ENCODE assay signal across 8 cellular contexts in the genomic region with DNA sequence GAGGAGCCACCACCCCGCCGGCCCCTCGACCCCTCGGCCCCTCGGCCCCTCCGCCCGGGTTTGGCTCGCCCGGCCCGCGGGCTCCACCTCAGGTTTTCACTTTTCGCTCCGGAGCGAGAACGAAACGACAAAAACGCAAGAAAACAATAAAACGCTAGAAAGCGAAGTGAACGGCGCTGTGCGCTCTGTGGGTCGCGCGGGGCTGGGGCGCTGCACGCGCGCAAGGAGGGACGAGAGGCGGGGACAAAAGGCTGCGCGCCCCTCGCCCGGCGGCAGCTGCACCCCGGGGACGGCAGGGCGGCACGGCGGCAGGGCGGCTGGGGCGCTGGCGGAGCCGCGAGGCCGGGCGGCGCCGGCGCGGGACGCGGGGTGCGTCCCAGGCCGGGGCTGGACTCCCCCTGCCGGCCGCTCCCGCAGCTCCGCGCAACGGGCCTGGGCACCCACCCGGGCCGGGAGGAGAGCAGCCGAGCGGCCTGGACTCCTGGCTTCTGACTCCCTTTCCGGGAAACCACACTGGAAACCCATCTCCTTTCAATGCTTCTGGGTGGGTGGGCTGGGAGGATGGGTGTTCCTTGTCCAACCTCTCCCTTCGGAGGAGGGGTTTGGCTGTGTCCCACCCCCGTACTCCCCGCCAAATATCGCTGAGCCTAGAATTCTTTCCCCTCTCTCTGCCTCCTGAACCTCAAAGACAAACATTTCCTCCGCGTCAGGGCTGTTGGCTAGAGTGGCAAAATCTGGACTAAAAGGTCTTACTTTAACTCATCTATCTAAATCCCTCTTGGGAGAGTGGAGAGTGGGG. TPM values are rescaled to one million over a fixed set of nuclear protein-coding genes. Genes with fewer than 3 reads are reported as not detected.
DNase-seq lines count a peak whose midpoint lies in the region; ATAC-seq and TF ChIP-seq lines count a peak whose summit lies in the region.

No MANE protein-coding gene starts in this region.

- no peak overlapping the region for H3K56ac ChIP-seq in H9 (ENCODE audit: insufficient read length, low read depth, low read length)

- H3K27me3 ChIP-seq in H9 (ENCODE audit: insufficient read depth, low read length) (peaks cover 72% of the 10 kb centered on the region), SJSA1 (replicated peaks) (no peaks in the 10 kb centered on the region), mammary epithelial cell (ENCODE audit: insufficient read depth, low read length) (no peaks in the 10 kb centered on the region), spleen (replicated peaks in 1 of 7) (peaks cover 7 to 100% (median 80%) of the 10 kb centered on the region in 7 donors)

- H2AK5ac ChIP-seq in H9 (ENCODE audit: insufficient read length, low read length): no peak overlapping the region

- no peak overlapping the region for H2BK5ac ChIP-seq in H9 (ENCODE audit: insufficient read length, low read length)

- no peak overlapping the region for H3K23ac ChIP-seq in H9 (ENCODE audit: insufficient read length, low read depth, low read length)

- no peak overlapping the region for H4K5ac ChIP-seq in H9 (ENCODE audit: insufficient read length, low read depth, low read length)

- no peaks in the 10 kb centered on the region for H3K79me1 ChIP-seq in H9 (ENCODE audit: insufficient read depth, low read depth, low read length, poor library complexity, severe bottlenecking)

- WGBS in H9 (ENCODE audit: extremely low coverage, insufficient read length, low lambda C conversion rate): no CpG with 5 or more reads among the region's 73 CpGs
- WGBS in mammary epithelial cell (ENCODE audit: low coverage, missing lambda C conversion rate): 3% methylated on average over 7 of the region's 73 CpGs
- 0 to 2% (median 1%) methylated on average over 44 to 73 of the region's 73 CpGs for WGBS in spleen, 5 donors

- H3K27me3 Mint-ChIP-seq in H9 (ENCODE audit: low read depth): peaks cover 87% of the 10 kb centered on the region

- H3K9me3 ChIP-seq in H9 (ENCODE audit: control insufficient read depth, low read depth, low read length) (no peaks in the 10 kb centered on the region), SJSA1 (replicated peaks) (peaks cover 2% of the 10 kb centered on the region; the same call in 1 of the 2 replicates), mammary epithelial cell (replicated peaks; ENCODE audit: insufficient read depth, low read length) (no peaks in the 10 kb centered on the region), spleen (no peaks in the 10 kb centered on the region)

- ATAC-seq in GM18517 (IDR thresholded peaks at IDR 0.05; ENCODE audit: unreplicated experiment): no peak
- no peak for ATAC-seq in HG03521 (IDR thresholded peaks at IDR 0.05; ENCODE audit: unreplicated experiment)

- H3K79me2 ChIP-seq in H9 (ENCODE audit: insufficient read depth, low read length) (no peaks in the 10 kb centered on the region), mammary epithelial cell (ENCODE audit: insufficient read depth, low read length) (no peaks in the 10 kb centered on the region)

- DNase-seq in DMS 273 (lab: John Stamatoyannopoulos, UW; ENCODE audit: unreplicated experiment) (peak; percentile 91), H9 (peak; percentile 62), SJSA1 (ENCODE audit: low read depth in 1 of 2, low spot score in 2 of 2) (peak; percentile 56 to 78), mammary epithelial cell (peak; percentile 53), kidney glomerular epithelial cell (lab: John Stamatoyannopoulos, UW) (peak; percentile 50), spleen (peak; percentile 86)

- H3K4me3 ChIP-seq in SJSA1 (peak overlapping the region; percentile 65), mammary epithelial cell (replicated peaks in 1 of 3; ENCODE audit: insufficient read depth in 1 of 3, low read depth in 2 of 3, low read length in 3 of 3) (peak overlapping the region; percentile 59 to 68 (median 59)), spleen (peak overlapping the region; percentile 30 to 75 (median 52))

- no peak overlapping the region for H2BK15ac ChIP-seq in H9 (ENCODE audit: low read depth, low read length)

- H3K27ac ChIP-seq in H9 (ENCODE audit: insufficient read length, low read depth, low read length) (no peak overlapping the region), SJSA1 (0 out of 2 replicates have a peak overlapping the region, but pooled peaks have one; percentile 35), mammary epithelial cell (ENCODE audit: insufficient read depth, low read depth, low read length) (no peak overlapping the region), spleen (peak overlapping the region in 6 of 8 donors; percentile 32 to 84 (median 72))

- no peaks in the 10 kb centered on the region; a peak in 1 of 5 replicates for H3K9me3 Mint-ChIP-seq in H9

- peaks cover 2% of the 10 kb centered on the region; the same call in 1 of the 2 replicates for H3K4me1 ChIP-seq in H9 (ENCODE audit: insufficient read depth, low read length)
- peaks cover 30% of the 10 kb centered on the region for H3K4me1 ChIP-seq in SJSA1 (replicated peaks)
- peaks cover 11% of the 10 kb centered on the region for H3K4me1 ChIP-seq in mammary epithelial cell (ENCODE audit: insufficient read depth, low read length)
- H3K4me1 ChIP-seq in spleen: peaks cover 37 to 94% (median 71%) of the 10 kb centered on the region in 6 donors

- H3K4me2 ChIP-seq in H9 (ENCODE audit: insufficient read depth, insufficient read length, low read length) (peak overlapping the region; percentile 20), mammary epithelial cell (ENCODE audit: insufficient read depth, low read depth, low read length) (peak overlapping the region; percentile 100)

- no TSS peak for BruUV-seq in mammary epithelial cell (replicated peaks; lab: Mats Ljungman, UMichigan)

- H3K36me3 ChIP-seq in SJSA1: peaks cover 33% of the 10 kb centered on the region
- H3K36me3 ChIP-seq in mammary epithelial cell (ENCODE audit: insufficient read depth, low read length): no peaks in the 10 kb centered on the region
- H3K36me3 ChIP-seq in spleen: peaks cover 0 to 33% (median 0%) of the 10 kb centered on the region in 6 donors

- H2BK120ac ChIP-seq in H9 (ENCODE audit: low read depth, low read length, poor library complexity, severe bottlenecking): no peak overlapping the region

- H4K20me1 ChIP-seq in H9 (ENCODE audit: control insufficient read depth, insufficient read depth, insufficient read length) (no peaks in the 10 kb centered on the region), mammary epithelial cell (ENCODE audit: insufficient read depth, low read length) (no peaks in the 10 kb centered on the region)

- H3K4me3 Mint-ChIP-seq in H9: peak overlapping the region; percentile 27 to 74; a peak in 3 of 5 replicates

- H2BK12ac ChIP-seq in H9 (ENCODE audit: insufficient read length, low read depth, low read length): no peak overlapping the region

- CTCF ChIA-PET in mammary epithelial cell (lab: Charles Lee; ENCODE audit: low non-redundant PET): interaction anchor here (0.6 kb wide), 1 partner anchor 53 kb away, joined by 10 read pairs; no protein-coding TSS in a partner anchor

- H3K27ac Mint-ChIP-seq in H9: no peak overlapping the region

- no peak overlapping the region for H3K4ac ChIP-seq in H9 (ENCODE audit: low read depth, low read length)

- in situ Hi-C loops in mammary epithelial cell (cut with MboI; ENCODE audit: low sequenced_read_pairs in 2 of 2): loop anchor here (10.0 to 25.0 kb wide), 4 partner anchors 145 to 697 kb away; no protein-coding TSS in a partner anchor

- no peaks in the 10 kb centered on the region; a peak in 1 of 7 replicates for H3K36me3 Mint-ChIP-seq in H9 (ENCODE audit: insufficient read depth in 1 of 3, low read depth in 3 of 3)

- no peak overlapping the region for H3K9ac ChIP-seq in H9 (ENCODE audit: extremely low read depth, insufficient read length, low read length)
- H3K9ac ChIP-seq in mammary epithelial cell (ENCODE audit: insufficient read depth, low read length): no peak overlapping the region

- peaks cover 21% of the 10 kb centered on the region for H3K23me2 ChIP-seq in H9 (ENCODE audit: insufficient read length, low read depth, low read length, poor library complexity, severe bottlenecking)

- H3K4me1 Mint-ChIP-seq in H9: peaks cover 14 to 21% of the 10 kb centered on the region in 2 experiments

- H4K91ac ChIP-seq in H9 (ENCODE audit: insufficient read length, low read depth, low read length): no peak overlapping the region

- dilution Hi-C loops in mammary epithelial cell (cut with HindIII; ENCODE audit: low sequenced_read_pairs): no loop called here

- H2BK20ac ChIP-seq in H9 (ENCODE audit: low read depth, low read length, poor library complexity, severe bottlenecking): no peak overlapping the region

- no peak overlapping the region for H3K18ac ChIP-seq in H9 (ENCODE audit: insufficient read length, low read depth, low read length)

- TF ChIP-seq CTCF in H9 (conservative IDR thresholded peaks at IDR 0.05) (peak; percentile 49), mammary epithelial cell (conservative IDR thresholded peaks at IDR 0.05 in 1 of 2, IDR thresholded peaks at IDR 0.05 in 1 of 2; ENCODE audit: extremely low read depth in 1 of 2, insufficient read depth in 1 of 2, low read depth in 1 of 2, low read length in 2 of 2) (peak; percentile 38 to 60), spleen (IDR thresholded peaks at IDR 0.05 in 8 of 11, conservative IDR thresholded peaks at IDR 0.05 in 3 of 11) (peak in 6 of 11 experiments; percentile 15 to 65 (median 50))

- H2AFZ ChIP-seq in H9 (ENCODE audit: low read length): no peak overlapping the region
- H2AFZ ChIP-seq in mammary epithelial cell (ENCODE audit: low read depth, low read length): peak overlapping the region; percentile 98

- intact Hi-C loops in mammary epithelial cell (cut with micrococcal nuclease) (loop anchor here (1.0 kb wide), 2 partner anchors 407 to 438 kb away; no protein-coding TSS in a partner anchor), spleen (cut with DNase I; ENCODE audit: low total_unique reads) (loop anchor here (10.0 kb wide), 1 partner anchor 685 kb away; no protein-coding TSS in a partner anchor)

- no peak overlapping the region for H4K8ac ChIP-seq in H9 (replicated peaks; ENCODE audit: insufficient read length, low read depth, low read length)

- TF ChIP-seq POLR2A in spleen (IDR thresholded peaks at IDR 0.05): no peak

- H3T11ph ChIP-seq in H9 (ENCODE audit: low read length): no peak overlapping the region

- H3K14ac ChIP-seq in H9 (ENCODE audit: insufficient read depth, low read length): no peak overlapping the region

RNA-seq across cellular contexts. Expression of gene TBX2, which starts 9.9 kb away (rescaled TPM):
- total RNA-seq in H9 (2021) (not detected in 2 replicates), mammary epithelial cell (1 to 10 TPM; 1.5 to 4.8 TPM), spleen (10 to 100 TPM; 10.1 to 57.6 (median 32.8) TPM)
- 6.4 and 6.8 TPM in 2 replicates for total RNA-seq in SJSA1 (2014; rRNA removed; shearing (Covaris generic))
- polyA plus RNA-seq in mammary epithelial cell (not detected), spleen (10 to 100 TPM in 2 of 3 donors, 1 to 10 TPM in 1; 6.4 to 21.0 (median 10.9) TPM)
- not detected for polyA minus RNA-seq in mammary epithelial cell

RNA-seq across cellular contexts. Expression of gene TBX4, which starts 42.7 kb away (rescaled TPM):
- not detected in 2 replicates for total RNA-seq in H9 (2021)
- 0.05 TPM in 1 of 2 replicates, not detected in the other for total RNA-seq in SJSA1 (2014; rRNA removed; shearing (Covaris generic))
- total RNA-seq in mammary epithelial cell: under 1 TPM in 1 of 2 donors, not detected in 1; 0.33 TPM
- polyA plus RNA-seq in mammary epithelial cell: 0.03 TPM
- polyA minus RNA-seq in mammary epithelial cell: not detected
- not detected for total RNA-seq in spleen
- polyA plus RNA-seq in spleen: not detected

Comparison
In these comparisons a context has a peak if more than half of its experiments do, and no peak if none do; other contexts are left out.
1. H3K27ac ChIP-seq: peak in SJSA1 (single experiment) and spleen (6 of 8); none in H9 (single experiment) and mammary epithelial cell (single experiment).
2. Peak in every context shown above with its lines, with median percentiles within 50 percentile points of each other: DNase-seq, CTCF ChIP-seq and H3K4me3 ChIP-seq.